ENCODE assay signal across 8 cellular contexts in the genomic region with DNA sequence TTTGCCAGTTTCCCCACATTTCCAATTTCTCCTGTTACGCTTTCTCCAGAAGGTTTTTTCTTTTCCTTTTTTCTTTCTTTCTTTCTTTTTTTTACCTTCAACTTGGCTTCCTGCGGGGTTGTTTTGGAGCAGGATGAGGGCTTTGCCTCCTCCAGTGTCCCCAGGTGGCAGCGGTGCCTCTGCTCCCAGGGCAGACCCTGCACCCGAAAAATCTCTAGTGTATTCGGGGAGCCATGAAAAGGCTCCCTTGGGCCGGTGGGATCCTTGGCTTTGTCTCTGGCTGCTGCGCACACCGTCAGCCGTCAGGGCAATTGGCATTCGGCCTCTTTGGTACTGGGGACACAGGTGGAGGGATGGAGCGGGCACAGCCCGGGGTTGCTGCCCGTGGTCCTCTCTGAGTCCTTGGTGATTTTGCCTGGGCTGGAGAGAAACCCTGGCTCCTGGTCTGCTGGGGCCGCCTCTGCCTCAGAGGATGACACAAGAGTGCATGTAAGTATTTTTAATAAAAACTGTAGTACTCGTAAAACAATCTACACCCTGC. TPM values are rescaled to one million over a fixed set of nuclear protein-coding genes. Genes with fewer than 3 reads are reported as not detected.
DNase-seq lines count a peak whose midpoint lies in the region; ATAC-seq and TF ChIP-seq lines count a peak whose summit lies in the region.

No MANE protein-coding gene starts in this region.

- no peaks in the 10 kb centered on the region for H3K9me3 ChIP-seq in Panc1 (ENCODE audit: control insufficient read depth, insufficient read depth, low read depth, low read length)
- H3K9me3 ChIP-seq in fibroblast of lung (ENCODE audit: control insufficient read depth, insufficient read depth, low read depth, low read length), result no peaks in the 10 kb centered on the region

- no peak for TF ChIP-seq CTCF in GM12875 (IDR thresholded peaks at IDR 0.05; ENCODE audit: borderline replicate concordance, insufficient read depth, low read depth, low read length)
- no peak for TF ChIP-seq CTCF in Panc1 (IDR thresholded peaks at IDR 0.05)
- no peak for TF ChIP-seq CTCF in fibroblast of lung (conservative IDR thresholded peaks at IDR 0.05 in 1 of 2, IDR thresholded peaks at IDR 0.05 in 1 of 2; ENCODE audit: low read depth in 1 of 2, low read length in 2 of 2)

- CTCF ChIA-PET in Panc1 (lab: Charles Lee), result no interaction called here

- H2AFZ ChIP-seq in fibroblast of lung (ENCODE audit: low read length), result peak overlapping the region; percentile 49

- peak overlapping the region; percentile 79 for H3K4me2 ChIP-seq in fibroblast of lung (ENCODE audit: extremely low read depth, insufficient read depth, low read length)

- no TSS peak for BruUV-seq in Panc1 (replicated peaks; lab: Mats Ljungman, UMichigan)

- H3K4me1 ChIP-seq in Panc1 (ENCODE audit: control insufficient read depth, insufficient read depth, low read length) (peaks cover 17% of the 10 kb centered on the region), fibroblast of lung (ENCODE audit: control insufficient read depth, extremely low read depth, insufficient read depth, low read length) (peaks cover 3% of the 10 kb centered on the region), rectal smooth muscle tissue (ENCODE audit: control insufficient read depth, insufficient read depth, low read length) (peaks cover 10% of the 10 kb centered on the region)

- H3K9ac ChIP-seq in fibroblast of lung (ENCODE audit: insufficient read depth, low read length) (peak overlapping the region; percentile 82), rectal smooth muscle tissue (ENCODE audit: low read length) (peak overlapping the region; percentile 62)

- DNase-seq in Panc1 (ENCODE audit: low read depth, low spot score) (no peak), fibroblast of lung (ENCODE audit: low read depth in 2 of 2) (peak in 1 of 2 donors; percentile 23), NCI-H345 (lab: John Stamatoyannopoulos, UW) (no peak)

- intact Hi-C loops in Panc1 (cut with micrococcal nuclease; ENCODE audit: unreplicated experiment), result no loop called here

- H3K4me3 ChIP-seq in GM12875 (ENCODE audit: low read depth, low read length), result peak overlapping the region; percentile 77
- H3K4me3 ChIP-seq in Panc1 (ENCODE audit: low read depth in 2 of 2, low read length in 2 of 2), result peak overlapping the region; percentile 63 to 64
- peak overlapping the region; percentile 53 to 76 (median 65) for H3K4me3 ChIP-seq in fibroblast of lung (replicated peaks in 1 of 4; ENCODE audit: control extremely low read depth in 1 of 4, insufficient read depth in 1 of 4, low read depth in 3 of 4, low read length in 4 of 4)
- H3K4me3 ChIP-seq in rectal smooth muscle tissue (ENCODE audit: low read length), result peak overlapping the region; percentile 88

- H3K79me2 ChIP-seq in fibroblast of lung (ENCODE audit: control insufficient read depth, insufficient read depth, low read length), result no peaks in the 10 kb centered on the region

- H3K36me3 ChIP-seq in Panc1 (ENCODE audit: control insufficient read depth, insufficient read depth, low read length) (no peaks in the 10 kb centered on the region), fibroblast of lung (ENCODE audit: control insufficient read depth, insufficient read depth, low read length) (no peaks in the 10 kb centered on the region), rectal smooth muscle tissue (ENCODE audit: control insufficient read depth, insufficient read depth, low read length) (no peaks in the 10 kb centered on the region)

- no peaks in the 10 kb centered on the region for H3K27me3 ChIP-seq in Panc1 (ENCODE audit: control insufficient read depth, insufficient read depth, low read length)
- no peaks in the 10 kb centered on the region for H3K27me3 ChIP-seq in fibroblast of lung (ENCODE audit: control insufficient read depth, insufficient read depth, low read length)
- no peaks in the 10 kb centered on the region for H3K27me3 ChIP-seq in rectal smooth muscle tissue (ENCODE audit: control insufficient read depth, insufficient read depth, low read length)

- peak overlapping the region; percentile 78 for H3K27ac ChIP-seq in Panc1 (ENCODE audit: low read length)
- peak overlapping the region; percentile 60 for H3K27ac ChIP-seq in fibroblast of lung (ENCODE audit: insufficient read depth, low read length)
- H3K27ac ChIP-seq in rectal smooth muscle tissue (ENCODE audit: low read depth, low read length), result peak overlapping the region; percentile 95

- in situ Hi-C loops in Panc1 (cut with HindIII; ENCODE audit: low pct_unique_long_range_greater_than_20kb, low sequenced_read_pairs), result no loop called here

- peak; percentile 20 for ATAC-seq in Panc1
- ATAC-seq in GM18498 (IDR thresholded peaks at IDR 0.05; ENCODE audit: unreplicated experiment), result no peak
- ATAC-seq in HG03045 (IDR thresholded peaks at IDR 0.05; ENCODE audit: unreplicated experiment), result no peak
- ATAC-seq in GM21526 (IDR thresholded peaks at IDR 0.05; ENCODE audit: low FRiP score, unreplicated experiment), result no peak

- H4K20me1 ChIP-seq in fibroblast of lung (ENCODE audit: control insufficient read depth, extremely low read depth, insufficient read depth, low read length), result no peaks in the 10 kb centered on the region

- POLR2A ChIA-PET in Panc1 (lab: Charles Lee), result no interaction called here

RNA-seq across cellular contexts. Expression of gene ITGB3, which starts 0.8 kb away (rescaled TPM):
- 17.6 TPM for total RNA-seq in Panc1 (2021; ENCODE audit: unreplicated experiment)
- polyA plus RNA-seq in Panc1 (2012; ENCODE audit: insufficient read length), result 12.8 TPM
- total RNA-seq in fibroblast of lung, result 13.1 and 22.0 TPM in 2 replicates
- polyA plus RNA-seq in fibroblast of lung, result 10.4 and 23.3 TPM in 2 replicates
- polyA plus RNA-seq in fibroblast of lung (2012), result 7.3 and 17.8 TPM in 2 replicates
- polyA minus RNA-seq in fibroblast of lung (ENCODE audit: low replicate concordance), result 20.0 and 45.1 TPM in 2 replicates

RNA-seq across cellular contexts. Expression of gene MYL4, which starts 45.3 kb away (rescaled TPM):
- 0.49 TPM for total RNA-seq in Panc1 (2021; ENCODE audit: unreplicated experiment)
- polyA plus RNA-seq in Panc1 (2012; ENCODE audit: insufficient read length), result not detected
- total RNA-seq in fibroblast of lung, result not detected in 2 replicates
- polyA plus RNA-seq in fibroblast of lung, result 0.16 and 1.3 TPM in 2 replicates
- 1.4 TPM in 1 of 2 replicates, not detected in the other for polyA plus RNA-seq in fibroblast of lung (2012)
- polyA minus RNA-seq in fibroblast of lung (ENCODE audit: low replicate concordance), result not detected in 2 replicates
